In genomic region chr9:131713016-131713415, GRCh38 we compare ENCODE assay signal across 10 cellular contexts. TPM values are rescaled to one million over a fixed set of nuclear protein-coding genes. Genes with fewer than 3 reads are reported as not detected.
DNase-seq lines count a peak whose midpoint lies in the region; ATAC-seq, FAIRE-seq and TF ChIP-seq lines count a peak whose summit lies in the region.
"Had no signal": no experiment of that assay in that cellular context is flagged by ENCODE, and none has a peak within 500 bp of the region (broad histone marks: within the 10 kb centered on the region; RNA-seq: fewer than 3 reads in every experiment).

No MANE protein-coding gene starts in this region.

- no peak for FAIRE-seq in GM12891 (lab: Jason Lieb, UNC)

- DNase-seq in activated effector memory CD4-positive, alpha-beta T cell treated with anti-CD3 and anti-CD28 coated beads, Interleukin-2, amount 50 U/mL, for 16 hours, result peak; percentile 28
- DNase-seq in activated effector memory CD4-positive, alpha-beta T cell treated with Interleukin-2 at 50 U/mL for 16 hours, result no peak
- DNase-seq in chondrocyte (ENCODE audit: low spot score), result no peak
- DNase-seq in naive thymus-derived CD4-positive, alpha-beta T cell, result no peak
- DNase-seq in type B pancreatic cell (ENCODE audit: extremely low spot score, unreplicated experiment), result no peak
- no peak for DNase-seq in DMS153 treated with DMSO at 0.1 percent for 48 hours (lab: John Stamatoyannopoulos, UW; ENCODE audit: unreplicated experiment)
- DNase-seq in GM12891 (ENCODE audit: insufficient read length, low spot score), result no peak
- no peak for DNase-seq in NCI-H526 (lab: John Stamatoyannopoulos, UW)
- DNase-seq: activated CD4-positive, alpha-beta T cell treated with anti-CD3 and anti-CD28 coated beads, Interleukin-2, amount 50 U/mL, for 4 hours had no signal

- no peak for TF ChIP-seq POLR2A in GM12891 (IDR thresholded peaks at IDR 0.05; ENCODE audit: low read depth, low read length)

- H3K4me3 Mint-ChIP-seq in chondrocyte (ENCODE audit: unreplicated experiment) (no peak overlapping the region), type B pancreatic cell (no peak overlapping the region)
- H3K4me3 Mint-ChIP-seq in naive thymus-derived CD4-positive, alpha-beta T cell, result no peak overlapping the region

- ATAC-seq in naive thymus-derived CD4-positive, alpha-beta T cell, result no peak
- ATAC-seq: SK-N-SH treated with all-trans-retinoic acid at 6 μM for 48 hours had no signal

- H3K4me1 Mint-ChIP-seq in chondrocyte (ENCODE audit: low read depth), result peaks cover 42% of the 10 kb centered on the region
- H3K4me1 Mint-ChIP-seq in naive thymus-derived CD4-positive, alpha-beta T cell, result peaks cover 29 to 75% (median 60%) of the 10 kb centered on the region in 7 donors
- H3K4me1 Mint-ChIP-seq in type B pancreatic cell (ENCODE audit: unreplicated experiment), result peaks cover 42% of the 10 kb centered on the region

- no peak overlapping the region for H3K27ac ChIP-seq in naive thymus-derived CD4-positive, alpha-beta T cell (ENCODE audit: low read depth, low read length)

- no peaks in the 10 kb centered on the region for H3K36me3 Mint-ChIP-seq in chondrocyte (ENCODE audit: low read depth)
- H3K36me3 Mint-ChIP-seq in naive thymus-derived CD4-positive, alpha-beta T cell, result peaks cover 0 to 20% (median 10%) of the 10 kb centered on the region in 5 donors
- peaks cover 11% of the 10 kb centered on the region for H3K36me3 Mint-ChIP-seq in type B pancreatic cell

- H3K9me3 ChIP-seq in naive thymus-derived CD4-positive, alpha-beta T cell (ENCODE audit: control insufficient read depth in 2 of 3, low read length in 3 of 3), result no peaks in the 10 kb centered on the region

- CTCF ChIA-PET in naive thymus-derived CD4-positive, alpha-beta T cell (lab: Charles Lee), result no interaction called here

- peaks cover 0 to 3% (median 0%) of the 10 kb centered on the region in 3 experiments for H3K36me3 ChIP-seq in naive thymus-derived CD4-positive, alpha-beta T cell (ENCODE audit: control insufficient read depth in 2 of 3, insufficient read depth in 3 of 3, low read length in 3 of 3)

- POLR2A ChIA-PET in naive thymus-derived CD4-positive, alpha-beta T cell (lab: Charles Lee), result no interaction called here

- no peaks in the 10 kb centered on the region for H3K27me3 ChIP-seq in naive thymus-derived CD4-positive, alpha-beta T cell (ENCODE audit: control insufficient read depth in 2 of 2, insufficient read depth in 2 of 2, low read length in 2 of 2)

- intact Hi-C loops in naive thymus-derived CD4-positive, alpha-beta T cell (cut with micrococcal nuclease), result no loop called here

- H3K4me3 ChIP-seq in naive thymus-derived CD4-positive, alpha-beta T cell (ENCODE audit: low read length), result no peak overlapping the region

- H3K9me3 Mint-ChIP-seq in chondrocyte (ENCODE audit: low read depth) (no peaks in the 10 kb centered on the region), type B pancreatic cell (no peaks in the 10 kb centered on the region)
- no peaks in the 10 kb centered on the region for H3K9me3 Mint-ChIP-seq in naive thymus-derived CD4-positive, alpha-beta T cell

- H3K27ac Mint-ChIP-seq in chondrocyte (ENCODE audit: unreplicated experiment) (peak overlapping the region; percentile 95), type B pancreatic cell (peak overlapping the region; percentile 41)
- H3K27ac Mint-ChIP-seq in naive thymus-derived CD4-positive, alpha-beta T cell, result peak overlapping the region in 6 of 9 donors; percentile 40 to 76 (median 62)

- H3K27me3 Mint-ChIP-seq in chondrocyte (ENCODE audit: low read depth) (no peaks in the 10 kb centered on the region), type B pancreatic cell (no peaks in the 10 kb centered on the region)
- no peaks in the 10 kb centered on the region for H3K27me3 Mint-ChIP-seq in naive thymus-derived CD4-positive, alpha-beta T cell

- TF ChIP-seq CTCF in chondrocyte (IDR thresholded peaks at IDR 0.05), result no peak
- no peak for TF ChIP-seq CTCF in type B pancreatic cell (conservative IDR thresholded peaks at IDR 0.05)

- peaks cover 15 to 19% of the 10 kb centered on the region in 2 donors for H3K4me1 ChIP-seq in naive thymus-derived CD4-positive, alpha-beta T cell (ENCODE audit: control insufficient read depth in 2 of 2, insufficient read depth in 2 of 2, low read length in 2 of 2)

TF ChIP-seq in GM12891, 5 proteins besides CTCF, POLR2A, EP300 and RAD21:
- TF ChIP-seq PAX5 (IDR thresholded peaks at IDR 0.05; ENCODE audit: insufficient read depth, low read length, severe bottlenecking) (no peak), TAF1 (IDR thresholded peaks at IDR 0.05; ENCODE audit: low read depth, low read length) (no peak), POLR2AphosphoS5 (IDR thresholded peaks at IDR 0.05; ENCODE audit: low read depth, low read length) (no peak), POU2F2 (IDR thresholded peaks at IDR 0.05; ENCODE audit: low read depth, low read length) (no peak), SPI1 (IDR thresholded peaks at IDR 0.05; ENCODE audit: low read depth, low read length) (no peak)

RNA-seq across cellular contexts. Expression of gene RAPGEF1, which starts 26.9 kb away (rescaled TPM):
- total RNA-seq in chondrocyte, result 65.4 to 77.3 TPM (median 73.1 TPM) in 3 replicates
- 100 to 1,000 TPM in 2 of 5 experiments, 10 to 100 TPM in 3; 81.1 to 181 (median 85.8) TPM for total RNA-seq in naive thymus-derived CD4-positive, alpha-beta T cell
- polyA plus RNA-seq in naive thymus-derived CD4-positive, alpha-beta T cell, result 1 to 10 TPM; 1.2 to 4.7 TPM
- total RNA-seq in type B pancreatic cell (ENCODE audit: low replicate concordance), result 45.9 and 51.5 TPM in 2 replicates
- 45.5 TPM for polyA plus RNA-seq in GM12891 (2012; ENCODE audit: low read depth, missing spikeins)

Comparison
In these comparisons a context has a peak if more than half of its experiments do, and no peak if none do; other contexts are left out.
1. H3K27ac Mint-ChIP-seq: peak in every context shown above with its lines; median percentile 95 in chondrocyte; 62 in naive thymus-derived CD4-positive, alpha-beta T cell; 41 in type B pancreatic cell.